In genomic region chr13:77298403-77298802, GRCh38 we compare ENCODE assay signal across 10 cellular contexts. TPM values are rescaled to one million over a fixed set of nuclear protein-coding genes. Genes with fewer than 3 reads are reported as not detected.
DNase-seq lines count a peak whose midpoint lies in the region; ATAC-seq and TF ChIP-seq lines count a peak whose summit lies in the region.
"Had no signal": no experiment of that assay in that cellular context is flagged by ENCODE, and none has a peak within 500 bp of the region (broad histone marks: within the 10 kb centered on the region; RNA-seq: fewer than 3 reads in every experiment).

No MANE protein-coding gene starts in this region.

- H3K4me2 ChIP-seq in OCI-LY3 (ENCODE audit: low read length): peak overlapping the region; percentile 88

- ATAC-seq in HG02973 (IDR thresholded peaks at IDR 0.05; ENCODE audit: unreplicated experiment): peak; percentile 84
- no peak for ATAC-seq in stimulated activated naive CD8-positive, alpha-beta T cell treated with anti-CD3 and anti-CD28 coated beads, Interleukin-15, amount 100 ng/mL, for 72 hours
- ATAC-seq: activated CD8-positive, alpha-beta memory T cell treated with anti-CD3 and anti-CD28 coated beads, Interleukin-2, amount 10 ng/mL, durations not matched to agents 7 days and 5 days had no signal

- DNase-seq in activated CD4-positive, alpha-beta T cell treated with anti-CD3 and anti-CD28 coated beads, Interleukin-2, amount 10 ng/mL, durations not matched to agents 24 days and 14 days: peak; percentile 26
- DNase-seq in activated CD4-positive, alpha-beta T cell treated with anti-CD3 and anti-CD28 coated beads, Interleukin-2, amount 50 U/mL, for 1 hour: no peak
- no peak for DNase-seq in stimulated activated naive CD8-positive, alpha-beta T cell treated with anti-CD3 and anti-CD28 coated beads, Interleukin-15, amount 100 ng/mL, for 72 hours
- DNase-seq in CD4-positive, alpha-beta memory T cell: no peak
- DNase-seq in suprapubic skin (ENCODE audit: low spot score in 2 of 2): no peak
- DNase-seq in CD8-positive, alpha-beta memory T cell: no peak
- DNase-seq: activated CD8-positive, alpha-beta memory T cell treated with anti-CD3 and anti-CD28 coated beads, Interleukin-2, amount 10 ng/mL, durations not matched to agents 7 days and 5 days; NCI-H526 treated with DMSO at 0.1 percent for 48 hours had no signal

- 86% methylated on average over 3 of the region's 3 CpGs for WGBS in suprapubic skin

- H3K4me1 Mint-ChIP-seq in activated CD4-positive, alpha-beta T cell treated with anti-CD3 and anti-CD28 coated beads, Interleukin-2, amount 10 ng/mL, durations not matched to agents 24 days and 14 days: peaks cover 25% of the 10 kb centered on the region
- H3K4me1 Mint-ChIP-seq in stimulated activated naive CD8-positive, alpha-beta T cell treated with anti-CD3 and anti-CD28 coated beads, Interleukin-15, amount 100 ng/mL, for 72 hours: peaks cover 40% of the 10 kb centered on the region
- H3K4me1 Mint-ChIP-seq in CD4-positive, alpha-beta memory T cell: peaks cover 40 to 64% (median 58%) of the 10 kb centered on the region in 4 donors
- peaks cover 54 to 76% (median 71%) of the 10 kb centered on the region in 3 donors for H3K4me1 Mint-ChIP-seq in CD8-positive, alpha-beta memory T cell

- H3K27me3 ChIP-seq in OCI-LY3 (ENCODE audit: low read depth, low read length): no peaks in the 10 kb centered on the region
- H3K27me3 ChIP-seq in CD4-positive, alpha-beta memory T cell (ENCODE audit: insufficient read depth, low read length): no peaks in the 10 kb centered on the region
- H3K27me3 ChIP-seq in suprapubic skin: no peaks in the 10 kb centered on the region
- H3K27me3 ChIP-seq in CD8-positive, alpha-beta memory T cell (ENCODE audit: insufficient read depth, low read length, poor library complexity, severe bottlenecking): no peaks in the 10 kb centered on the region

- H3K4me3 Mint-ChIP-seq in activated CD4-positive, alpha-beta T cell treated with anti-CD3 and anti-CD28 coated beads, Interleukin-2, amount 10 ng/mL, durations not matched to agents 24 days and 14 days: no peak overlapping the region
- H3K4me3 Mint-ChIP-seq in stimulated activated naive CD8-positive, alpha-beta T cell treated with anti-CD3 and anti-CD28 coated beads, Interleukin-15, amount 100 ng/mL, for 72 hours: peak overlapping the region; percentile 3 to 19
- H3K4me3 Mint-ChIP-seq in CD4-positive, alpha-beta memory T cell: peak overlapping the region in 4 of 8 donors; percentile 1 to 57 (median 14)
- peak overlapping the region in 2 of 7 donors; percentile 0 for H3K4me3 Mint-ChIP-seq in CD8-positive, alpha-beta memory T cell
- H3K4me3 Mint-ChIP-seq: activated CD8-positive, alpha-beta memory T cell treated with anti-CD3 and anti-CD28 coated beads, Interleukin-2, amount 10 ng/mL, durations not matched to agents 7 days and 5 days had no signal

- peak overlapping the region; percentile 6; the same call in 1 of the 2 replicates for H3K27ac ChIP-seq in OCI-LY3 (ENCODE audit: low read length)
- no peak overlapping the region for H3K27ac ChIP-seq in CD4-positive, alpha-beta memory T cell (ENCODE audit: low read depth, low read length)
- H3K27ac ChIP-seq in suprapubic skin: no peak overlapping the region
- H3K27ac ChIP-seq in CD8-positive, alpha-beta memory T cell (ENCODE audit: low read depth, low read length): no peak overlapping the region

- H3K79me2 ChIP-seq in OCI-LY3 (ENCODE audit: low read length): peaks cover 68% of the 10 kb centered on the region

- peaks cover 24% of the 10 kb centered on the region for H3K36me3 Mint-ChIP-seq in activated CD4-positive, alpha-beta T cell treated with anti-CD3 and anti-CD28 coated beads, Interleukin-2, amount 10 ng/mL, durations not matched to agents 24 days and 14 days (ENCODE audit: low read depth)
- H3K36me3 Mint-ChIP-seq in CD4-positive, alpha-beta memory T cell: peaks cover 21 to 26% of the 10 kb centered on the region in 2 donors
- peaks cover 0 to 28% (median 12%) of the 10 kb centered on the region in 3 donors for H3K36me3 Mint-ChIP-seq in CD8-positive, alpha-beta memory T cell

- no peak overlapping the region for H3K27ac Mint-ChIP-seq in activated CD4-positive, alpha-beta T cell treated with anti-CD3 and anti-CD28 coated beads, Interleukin-2, amount 10 ng/mL, durations not matched to agents 24 days and 14 days
- no peak overlapping the region for H3K27ac Mint-ChIP-seq in stimulated activated naive CD8-positive, alpha-beta T cell treated with anti-CD3 and anti-CD28 coated beads, Interleukin-15, amount 100 ng/mL, for 72 hours
- H3K27ac Mint-ChIP-seq in CD4-positive, alpha-beta memory T cell: peak overlapping the region in 3 of 7 donors; percentile 9 to 15 (median 15)
- peak overlapping the region in 4 of 8 donors; percentile 0 to 15 (median 4) for H3K27ac Mint-ChIP-seq in CD8-positive, alpha-beta memory T cell
- H3K27ac Mint-ChIP-seq: activated CD8-positive, alpha-beta memory T cell treated with anti-CD3 and anti-CD28 coated beads, Interleukin-2, amount 10 ng/mL, durations not matched to agents 7 days and 5 days had no signal

- peaks cover 56% of the 10 kb centered on the region for H4K20me1 ChIP-seq in OCI-LY3 (ENCODE audit: insufficient read depth, low read length)

- H3K4me1 ChIP-seq in OCI-LY3 (ENCODE audit: low read length) (peaks cover 47% of the 10 kb centered on the region), suprapubic skin (peaks cover 30% of the 10 kb centered on the region)
- H3K4me1 ChIP-seq in CD4-positive, alpha-beta memory T cell (ENCODE audit: insufficient read depth, low read length): peaks cover 48% of the 10 kb centered on the region
- peaks cover 35% of the 10 kb centered on the region for H3K4me1 ChIP-seq in CD8-positive, alpha-beta memory T cell (ENCODE audit: insufficient read depth, low read length)

- no peak overlapping the region for H2AFZ ChIP-seq in OCI-LY3 (ENCODE audit: low read depth, low read length)

- H3K36me3 ChIP-seq in OCI-LY3 (replicated peaks; ENCODE audit: low read depth, low read length) (peaks cover 13% of the 10 kb centered on the region), suprapubic skin (peaks cover 2% of the 10 kb centered on the region)
- H3K36me3 ChIP-seq in CD4-positive, alpha-beta memory T cell (ENCODE audit: insufficient read depth, low read length): peaks cover 10% of the 10 kb centered on the region
- H3K36me3 ChIP-seq in CD8-positive, alpha-beta memory T cell (ENCODE audit: insufficient read depth, low read length): peaks cover 6% of the 10 kb centered on the region

- no peak for TF ChIP-seq POLR2A in suprapubic skin (IDR thresholded peaks at IDR 0.05)

- no peaks in the 10 kb centered on the region for H3K27me3 Mint-ChIP-seq in activated CD4-positive, alpha-beta T cell treated with anti-CD3 and anti-CD28 coated beads, Interleukin-2, amount 10 ng/mL, durations not matched to agents 24 days and 14 days
- no peaks in the 10 kb centered on the region for H3K27me3 Mint-ChIP-seq in stimulated activated naive CD8-positive, alpha-beta T cell treated with anti-CD3 and anti-CD28 coated beads, Interleukin-15, amount 100 ng/mL, for 72 hours
- no peaks in the 10 kb centered on the region for H3K27me3 Mint-ChIP-seq in CD4-positive, alpha-beta memory T cell
- no peaks in the 10 kb centered on the region for H3K27me3 Mint-ChIP-seq in CD8-positive, alpha-beta memory T cell
- H3K27me3 Mint-ChIP-seq: activated CD8-positive, alpha-beta memory T cell treated with anti-CD3 and anti-CD28 coated beads, Interleukin-2, amount 10 ng/mL, durations not matched to agents 7 days and 5 days had no signal

- intact Hi-C loops in activated CD4-positive, alpha-beta T cell treated with anti-CD3 and anti-CD28 coated beads, Interleukin-2, amount 10 ng/mL, durations not matched to agents 24 days and 14 days (cut with micrococcal nuclease): no loop called here
- intact Hi-C loops in CD4-positive, alpha-beta memory T cell (cut with micrococcal nuclease): loop anchor here (1.0 to 2.0 kb wide), 2 partner anchors 8 to 14 kb away; no protein-coding TSS in a partner anchor

- H3K9ac ChIP-seq in OCI-LY3 (ENCODE audit: low read length): peak overlapping the region; percentile 45

- no peak for TF ChIP-seq EP300 in suprapubic skin (IDR thresholded peaks at IDR 0.05)

- peak overlapping the region; percentile 71 for H3K4me3 ChIP-seq in OCI-LY3 (ENCODE audit: low read length)
- H3K4me3 ChIP-seq in CD4-positive, alpha-beta memory T cell (ENCODE audit: low read length in 2 of 2): no peak overlapping the region
- no peak overlapping the region for H3K4me3 ChIP-seq in suprapubic skin
- H3K4me3 ChIP-seq in CD8-positive, alpha-beta memory T cell (ENCODE audit: low read length): no peak overlapping the region

- CTCF ChIA-PET in CD4-positive, alpha-beta memory T cell (lab: Charles Lee; ENCODE audit: partially characterized antibody): interaction anchor here (1.4 kb wide), 1 partner anchor 29 kb away, joined by 3 read pairs; the partner anchor contains the start of gene MYCBP2
- CTCF ChIA-PET in CD8-positive, alpha-beta memory T cell (lab: Charles Lee): no interaction called here

- TF ChIP-seq CTCF in OCI-LY3 (IDR thresholded peaks at IDR 0.05; ENCODE audit: low read depth, low read length) (no peak), suprapubic skin (IDR thresholded peaks at IDR 0.05) (no peak)

- H3K9me3 Mint-ChIP-seq in activated CD4-positive, alpha-beta T cell treated with anti-CD3 and anti-CD28 coated beads, Interleukin-2, amount 10 ng/mL, durations not matched to agents 24 days and 14 days: no peaks in the 10 kb centered on the region
- H3K9me3 Mint-ChIP-seq in stimulated activated naive CD8-positive, alpha-beta T cell treated with anti-CD3 and anti-CD28 coated beads, Interleukin-15, amount 100 ng/mL, for 72 hours: no peaks in the 10 kb centered on the region
- H3K9me3 Mint-ChIP-seq in CD4-positive, alpha-beta memory T cell: no peaks in the 10 kb centered on the region
- H3K9me3 Mint-ChIP-seq in CD8-positive, alpha-beta memory T cell: no peaks in the 10 kb centered on the region

- H3K9me3 ChIP-seq in OCI-LY3 (ENCODE audit: insufficient read depth, low read length) (0 out of 2 replicates have a peak, but pooled peaks cover 2% of the 10 kb centered on the region), suprapubic skin (no peaks in the 10 kb centered on the region)
- H3K9me3 ChIP-seq in CD4-positive, alpha-beta memory T cell (ENCODE audit: control insufficient read depth in 1 of 2, low read length in 2 of 2): no peaks in the 10 kb centered on the region
- H3K9me3 ChIP-seq in CD8-positive, alpha-beta memory T cell (ENCODE audit: low read length): no peaks in the 10 kb centered on the region

- POLR2A ChIA-PET in CD4-positive, alpha-beta memory T cell (lab: Charles Lee; ENCODE audit: partially characterized antibody): no interaction called here
- POLR2A ChIA-PET in CD8-positive, alpha-beta memory T cell (lab: Charles Lee): no interaction called here

RNA-seq across cellular contexts. Expression of gene MYCBP2, which starts 28.5 kb away (rescaled TPM):
- 94.6 and 119 TPM in 2 replicates for total RNA-seq in activated CD4-positive, alpha-beta T cell treated with anti-CD3 and anti-CD28 coated beads, Interleukin-2, amount 10 ng/mL, durations not matched to agents 24 days and 14 days
- 100 to 1,000 TPM; 189 to 197 TPM for total RNA-seq in CD4-positive, alpha-beta memory T cell
- polyA plus RNA-seq in CD4-positive, alpha-beta memory T cell: 10 to 100 TPM; 13.3 to 48.3 TPM
- 100 to 1,000 TPM; 182 to 245 (median 207) TPM for total RNA-seq in suprapubic skin
- 100 to 1,000 TPM; 110 to 111 TPM for total RNA-seq in CD8-positive, alpha-beta memory T cell
- 44.6 TPM for polyA plus RNA-seq in CD8-positive, alpha-beta memory T cell
